ENCODE assay signal across 21 cellular contexts in the genomic region with DNA sequence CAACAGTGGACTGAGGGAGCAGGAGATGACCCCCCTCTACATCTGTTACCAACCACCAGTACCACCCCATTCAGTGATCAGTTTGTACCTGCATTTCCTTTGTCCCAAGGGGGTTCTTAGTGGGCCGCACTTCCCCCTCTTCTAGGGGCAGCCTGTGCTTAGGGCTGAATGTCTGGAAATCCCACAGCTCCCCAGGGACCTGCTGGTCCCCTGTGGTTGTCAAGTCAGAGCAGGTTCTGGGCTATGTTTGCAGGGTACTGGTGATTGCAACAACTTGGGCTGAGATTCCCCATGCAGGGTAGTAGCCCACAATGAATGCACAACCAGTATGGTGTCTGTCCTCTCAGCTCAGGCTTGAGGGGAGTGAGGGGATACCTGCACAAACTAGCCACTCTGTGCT. TPM values are rescaled to one million over a fixed set of nuclear protein-coding genes. Genes with fewer than 3 reads are reported as not detected.
DNase-seq lines count a peak whose midpoint lies in the region; ATAC-seq, FAIRE-seq and TF ChIP-seq lines count a peak whose summit lies in the region.
"Had no signal": no experiment of that assay in that cellular context is flagged by ENCODE, and none has a peak within 500 bp of the region (broad histone marks: within the 10 kb centered on the region; RNA-seq: fewer than 3 reads in every experiment).

No MANE protein-coding gene starts in this region.

- H3K4me2 ChIP-seq in OCI-LY7 (ENCODE audit: low read length): no peak overlapping the region; the same call in 1 of the 2 replicates

- CTCF ChIA-PET in OCI-LY7 (lab: Charles Lee; ENCODE audit: unreplicated experiment): no interaction called here

- H2AFZ ChIP-seq in OCI-LY7 (ENCODE audit: low read length): no peak overlapping the region

- TF ChIP-seq CTCF in OCI-LY7 (conservative IDR thresholded peaks at IDR 0.05; ENCODE audit: low read length): no peak

- H3K9me3 ChIP-seq in OCI-LY7 (ENCODE audit: low read length): no peaks in the 10 kb centered on the region; the same call in 1 of the 2 replicates
- H3K9me3 ChIP-seq: Caco-2, Peyer's patch had no signal

- DNase-seq in OCI-LY7 (ENCODE audit: low spot score) (peak; percentile 25), DMS153 treated with DMSO at 0.1 percent for 48 hours (lab: John Stamatoyannopoulos, UW; ENCODE audit: unreplicated experiment) (no peak), NK-92 (lab: John Stamatoyannopoulos, UW; ENCODE audit: unreplicated experiment) (no peak), H54 (ENCODE audit: insufficient read length, low spot score) (no peak)
- DNase-seq: activated CD8-positive, alpha-beta memory T cell treated with anti-CD3 and anti-CD28 coated beads, Interleukin-2, amount 10 ng/mL, durations not matched to agents 7 days and 5 days; activated effector memory CD4-positive, alpha-beta T cell treated with anti-CD3 and anti-CD28 coated beads, Interleukin-2, amount 50 U/mL, for 16 hours; Caco-2; central memory CD4-positive, alpha-beta T cell; left lung; NCI-H1436 treated with DMSO at 0.1 percent for 48 hours; NCI-H2227 treated with DMSO at 0.1 percent for 48 hours; Peyer's patch; stimulated activated CD4-positive, alpha-beta T cell treated with anti-CD3 and anti-CD28 coated beads, Interleukin-4, amount 100 ng/mL, for 4 hours; T-helper 9 cell had no signal

- no peak overlapping the region for H3K27ac ChIP-seq in OCI-LY7 (ENCODE audit: low read depth, low read length, poor library complexity, severe bottlenecking)
- H3K27ac ChIP-seq: left lung, Peyer's patch had no signal

- ATAC-seq in GM18498 (IDR thresholded peaks at IDR 0.05; ENCODE audit: unreplicated experiment) (peak; percentile 48), GM21360 (IDR thresholded peaks at IDR 0.05; ENCODE audit: unreplicated experiment) (peak; percentile 74), HG03139 (IDR thresholded peaks at IDR 0.05; ENCODE audit: unreplicated experiment) (peak; percentile 65), GM18519 (IDR thresholded peaks at IDR 0.05; ENCODE audit: low FRiP score, unreplicated experiment) (no peak)
- ATAC-seq: activated CD4-positive, CD25-positive, alpha-beta regulatory T cell treated with anti-CD3 and anti-CD28 coated beads, Interleukin-2, amount 50 U/mL, for 24 hours; activated CD8-positive, alpha-beta memory T cell treated with anti-CD3 and anti-CD28 coated beads, Interleukin-2, amount 10 ng/mL, durations not matched to agents 7 days and 5 days; esophagus mucosa; left lung had no signal

- FAIRE-seq in H54 (lab: Jason Lieb, UNC): no peak

- H3K4me1 ChIP-seq in OCI-LY7 (ENCODE audit: insufficient read depth, low read length, poor library complexity, severe bottlenecking): peaks cover 7% of the 10 kb centered on the region
- H3K4me1 ChIP-seq: Caco-2, left lung, Peyer's patch had no signal

- no peaks in the 10 kb centered on the region for H3K36me3 ChIP-seq in OCI-LY7 (ENCODE audit: insufficient read depth, low read length)
- H3K36me3 ChIP-seq: left lung, Peyer's patch had no signal

- no peaks in the 10 kb centered on the region for H3K79me2 ChIP-seq in OCI-LY7 (ENCODE audit: insufficient read depth, low read depth, low read length)

- no peaks in the 10 kb centered on the region for H4K20me1 ChIP-seq in OCI-LY7 (ENCODE audit: insufficient read depth, low read length)

- no TSS peak for BruUV-seq in OCI-LY7 (replicated peaks; lab: Mats Ljungman, UMichigan)

- H3K9me2 ChIP-seq in OCI-LY7 (ENCODE audit: insufficient read depth, low read length): no peaks in the 10 kb centered on the region

- POLR2A ChIA-PET in OCI-LY7 (lab: Charles Lee): no interaction called here

- no peak overlapping the region for H3K4me3 ChIP-seq in OCI-LY7 (ENCODE audit: low read depth, low read length, poor library complexity, severe bottlenecking)
- H3K4me3 ChIP-seq: left lung, Peyer's patch had no signal

- TF ChIP-seq POLR2A in H54 (IDR thresholded peaks at IDR 0.05; ENCODE audit: low read depth, low read length): no peak

- intact Hi-C loops in OCI-LY7 (cut with micrococcal nuclease; ENCODE audit: unreplicated experiment): no loop called here

RNA-seq across cellular contexts. Expression of a gene that starts 39.7 kb away (rescaled TPM):
- total RNA-seq in OCI-LY7 (2014; rRNA removed; shearing (Covaris generic)): not detected in 2 replicates
- not detected in 2 replicates for total RNA-seq in OCI-LY7 (2022)
- total RNA-seq: activated CD8-positive, alpha-beta memory T cell treated with anti-CD3 and anti-CD28 coated beads, Interleukin-2, amount 10 ng/mL, durations not matched to agents 7 days and 5 days; Caco-2; esophagus mucosa; Peyer's patch; temporal lobe had no signal
